In genomic region chr7:46764100-46764941, GRCh38 we compare ENCODE assay signal across 9 cellular contexts.
DNase-seq lines count a peak whose midpoint lies in the region; ATAC-seq and TF ChIP-seq lines count a peak whose summit lies in the region.
"Had no signal": no experiment of that assay in that cellular context is flagged by ENCODE, and none has a peak within 500 bp of the region (broad histone marks: within the 10 kb centered on the region; RNA-seq: fewer than 3 reads in every experiment).

No MANE protein-coding gene starts in this region.

- H3K79me1 ChIP-seq in trophoblast cell (ENCODE audit: low read length), result no peaks in the 10 kb centered on the region

- WGBS in trophoblast cell (ENCODE audit: extremely low coverage, insufficient coverage, insufficient read length), result no CpG with 5 or more reads among the region's 4 CpGs
- WGBS in ovary, 3 donors, result 86 to 94% (median 88%) methylated on average over 4 of the region's 4 CpGs

- no peak overlapping the region for H4K91ac ChIP-seq in trophoblast cell (ENCODE audit: low read depth, low read length)

- no peak for ATAC-seq in GM21381 (IDR thresholded peaks at IDR 0.05; ENCODE audit: unreplicated experiment)

- H3K9me3 ChIP-seq in trophoblast cell (ENCODE audit: insufficient read depth, low read depth, low read length) (peaks cover 2% of the 10 kb centered on the region), ovary (no peaks in the 10 kb centered on the region)

- no peak overlapping the region for H2AFZ ChIP-seq in trophoblast cell (ENCODE audit: insufficient read depth, low read length, poor library complexity)

- no peaks in the 10 kb centered on the region for H3K79me2 ChIP-seq in trophoblast cell (ENCODE audit: control insufficient read depth, insufficient read depth, low read length, poor library complexity)

- H3K4me3 ChIP-seq in trophoblast cell (ENCODE audit: low read depth, low read length) (no peak overlapping the region), ovary (no peak overlapping the region)

- H3K36me3 ChIP-seq in trophoblast cell (ENCODE audit: control insufficient read depth in 1 of 2, insufficient read depth in 2 of 2, low read length in 2 of 2) (no peaks in the 10 kb centered on the region), ovary (no peaks in the 10 kb centered on the region)

- no peak overlapping the region for H3K9ac ChIP-seq in trophoblast cell (ENCODE audit: low read length)

- H3K4ac ChIP-seq in trophoblast cell (ENCODE audit: low read depth, low read length), result no peak overlapping the region

- no peak overlapping the region for H2BK120ac ChIP-seq in trophoblast cell (ENCODE audit: insufficient read depth, low read length, poor library complexity)

- peak overlapping the region; percentile 49 for H3K27ac ChIP-seq in epithelial cell of prostate
- no peak overlapping the region for H3K27ac ChIP-seq in trophoblast cell (ENCODE audit: low read depth, low read length)
- no peak overlapping the region for H3K27ac ChIP-seq in ovary

- no peak overlapping the region for H3K23ac ChIP-seq in trophoblast cell (ENCODE audit: low read length)

- H2BK5ac ChIP-seq in trophoblast cell (ENCODE audit: low read depth, low read length, poor library complexity), result no peak overlapping the region

- no peak for TF ChIP-seq CTCF in ovary (IDR thresholded peaks at IDR 0.05)

- no peak for TF ChIP-seq POLR2A in ovary (IDR thresholded peaks at IDR 0.05)

- no peak overlapping the region for H4K8ac ChIP-seq in trophoblast cell (ENCODE audit: low read depth, low read length)

- H3K27me3 ChIP-seq in trophoblast cell (ENCODE audit: insufficient read depth, low read length) (no peaks in the 10 kb centered on the region), ovary (no peaks in the 10 kb centered on the region)

- no peak overlapping the region for H3K18ac ChIP-seq in trophoblast cell (ENCODE audit: low read length)

- no peak for TF ChIP-seq EP300 in ovary (IDR thresholded peaks at IDR 0.05)

- H2AK5ac ChIP-seq in trophoblast cell (ENCODE audit: low read length), result no peak overlapping the region

- H2BK12ac ChIP-seq in trophoblast cell (ENCODE audit: low read length), result peak overlapping the region; percentile 87

- H4K12ac ChIP-seq in trophoblast cell (ENCODE audit: low read depth, low read length), result no peak overlapping the region

- H3K4me2 ChIP-seq in trophoblast cell (ENCODE audit: low read length), result no peak overlapping the region

- intact Hi-C loops in ovary (cut with DNase I), result no loop called here

- H3K4me1 ChIP-seq in trophoblast cell (ENCODE audit: control insufficient read depth in 1 of 2, insufficient read depth in 2 of 2, low read length in 2 of 2) (peaks cover 0 to 3% of the 10 kb centered on the region in 2 experiments), ovary (ENCODE audit: insufficient read depth) (no peaks in the 10 kb centered on the region)

- no peak overlapping the region for H3K14ac ChIP-seq in trophoblast cell (ENCODE audit: low read length)

- peak; percentile 76 for DNase-seq in GM03348 (ENCODE audit: low spot score)
- peak; percentile 97 for DNase-seq in NCI-H226
- DNase-seq in epithelial cell of prostate (ENCODE audit: low read depth, low spot score), result peak; percentile 84
- DNase-seq in trophoblast cell, result no peak
- no peak for DNase-seq in ovary
- no peak for DNase-seq in nucleus accumbens (lab: John Stamatoyannopoulos, UW)
- no peak for DNase-seq in SKM-1 (lab: John Stamatoyannopoulos, UW; ENCODE audit: unreplicated experiment)
- DNase-seq: NCI-H1930 had no signal

Comparison
In these comparisons a context has a peak if more than half of its experiments do, and no peak if none do; other contexts are left out.
1. DNase-seq: peak in GM03348 (single experiment), NCI-H226 (single experiment) and epithelial cell of prostate (single experiment); none in trophoblast cell (0 of 2), ovary (0 of 5), nucleus accumbens (0 of 56) and SKM-1 (single experiment).